In the genomic region with DNA sequence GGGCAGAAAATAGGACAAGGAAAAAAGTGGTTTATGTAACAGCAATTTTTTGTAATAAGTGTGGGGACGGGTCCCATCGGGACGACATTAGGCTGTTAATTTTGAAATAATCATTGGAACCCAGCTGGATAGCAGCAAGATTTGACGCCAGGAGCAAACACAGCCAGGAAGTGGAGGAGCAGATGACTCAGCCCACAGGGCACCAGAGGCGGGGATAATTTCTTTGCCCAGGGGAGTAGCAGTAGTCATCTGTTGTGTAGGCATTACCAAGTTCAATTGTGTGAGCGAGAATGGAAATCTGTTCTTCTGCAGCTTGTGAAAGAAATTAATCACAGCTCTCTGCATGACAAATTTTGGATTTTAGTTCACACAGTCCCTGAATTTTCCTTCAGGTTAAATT, we compare ENCODE assay signal across 8 cellular contexts. TPM values are rescaled to one million over a fixed set of nuclear protein-coding genes. Genes with fewer than 3 reads are reported as not detected.
DNase-seq lines count a peak whose midpoint lies in the region; ATAC-seq lines count a peak whose summit lies in the region.

No MANE protein-coding gene starts in this region.

- DNase-seq in DMS53 (lab: John Stamatoyannopoulos, UW) (peak; percentile 81), Karpas-422 (no peak), UCSD-AML1 (lab: John Stamatoyannopoulos, UW; ENCODE audit: unreplicated experiment) (peak; percentile 64), Right ventricle myocardium inferior (ENCODE audit: missing footprints) (peak; percentile 75), posterior cingulate gyrus (peak in 9 of 10 donors; percentile 25 to 94 (median 46)), retina (no peak), cerebellum (ENCODE audit: low spot score) (no peak)
- DNase-seq in activated CD4-positive, alpha-beta T cell treated with anti-CD3 and anti-CD28 coated beads, Interleukin-2, amount 50 U/mL, for 1 hour = no peak

- H3K79me2 ChIP-seq in Karpas-422 (ENCODE audit: low read length) = no peaks in the 10 kb centered on the region

- H3K27ac ChIP-seq in Karpas-422 (ENCODE audit: low read length) = no peak overlapping the region

- no peaks in the 10 kb centered on the region for H3K27me3 ChIP-seq in Karpas-422 (ENCODE audit: low read length)

- no peaks in the 10 kb centered on the region for H3K36me3 ChIP-seq in Karpas-422 (ENCODE audit: insufficient read depth, low read length)

- no peak overlapping the region for H3K4me3 ChIP-seq in Karpas-422 (ENCODE audit: low read length)

- no peaks in the 10 kb centered on the region for H3K9me2 ChIP-seq in Karpas-422 (replicated peaks; ENCODE audit: insufficient read depth, low read length)

- no peaks in the 10 kb centered on the region for H4K20me1 ChIP-seq in Karpas-422 (ENCODE audit: insufficient read depth, low read depth, low read length)

- intact Hi-C loops in Right ventricle myocardium inferior (cut with DNase I) (loop anchor here (5.0 kb wide), 1 partner anchor 38 kb away; no protein-coding TSS in a partner anchor), posterior cingulate gyrus (cut with DNase I) (no loop called here)

- H2AFZ ChIP-seq in Karpas-422 (ENCODE audit: low read length) = no peak overlapping the region

- H3K9me3 ChIP-seq in Karpas-422 (ENCODE audit: low read length) = no peaks in the 10 kb centered on the region

- peak overlapping the region; percentile 42 for H3K4me2 ChIP-seq in Karpas-422 (ENCODE audit: low read depth, low read length, poor library complexity, severe bottlenecking)

- no peak overlapping the region for H3K9ac ChIP-seq in Karpas-422 (ENCODE audit: low read length)

- peak; percentile 96 for ATAC-seq in Right ventricle myocardium inferior

- peaks cover 13% of the 10 kb centered on the region for H3K4me1 ChIP-seq in Karpas-422 (ENCODE audit: low read length)

RNA-seq across cellular contexts. Expression of a gene that starts 22.6 kb away (rescaled TPM):
- total RNA-seq in Karpas-422 (2014; rRNA removed; shearing (Covaris generic); ENCODE audit: low replicate concordance) = 1.7 and 3.3 TPM in 2 replicates
- total RNA-seq in Right ventricle myocardium inferior (54.5 TPM), cerebellum (37.4 TPM)

Comparison
In these comparisons a context has a peak if more than half of its experiments do, and no peak if none do; other contexts are left out.
1. DNase-seq: peak in DMS53 (single experiment), UCSD-AML1 (single experiment), Right ventricle myocardium inferior (single experiment) and posterior cingulate gyrus (9 of 10); none in Karpas-422 (single experiment), retina (single experiment), cerebellum (single experiment) and activated CD4-positive, alpha-beta T cell treated with anti-CD3 and anti-CD28 coated beads, Interleukin-2, amount 50 U/mL, for 1 hour (single experiment).